8 cellular contexts compared by ENCODE assay signal in genomic region chr1:9400425-9401079, GRCh38.
DNase-seq lines count a peak whose midpoint lies in the region; ATAC-seq, FAIRE-seq and TF ChIP-seq lines count a peak whose summit lies in the region.

No MANE protein-coding gene starts in this region.

- DNase-seq in Caco-2 (no peak), NB4 (ENCODE audit: low read depth) (peak; percentile 65), GM12878 (ENCODE audit: low read depth, low spot score) (no peak), myocyte (ENCODE audit: low read depth) (peak; percentile 62), DMS79 treated with DMSO at 0.1 percent for 48 hours (lab: John Stamatoyannopoulos, UW) (no peak)
- no peak for DNase-seq in stimulated activated CD4-positive, alpha-beta T cell treated with anti-CD3 and anti-CD28 coated beads, Interleukin-12 subunit alpha, Interleukin-12 subunit beta, amount 100 ng/mL, for 4 hours
- DNase-seq in stimulated activated CD4-positive, alpha-beta T cell treated with anti-CD3 and anti-CD28 coated beads, Interleukin-1b, Interleukin-23, amount 100 ng/mL, for 48 hours, result no peak

- no peaks in the 10 kb centered on the region for H3K27me3 ChIP-seq in Caco-2 (replicated peaks; ENCODE audit: control insufficient read depth, insufficient read depth, low read length)
- no peaks in the 10 kb centered on the region; a peak in 2 of 4 replicates for H3K27me3 ChIP-seq in GM12878 (replicated peaks in 1 of 2; ENCODE audit: control insufficient read depth in 2 of 2, insufficient read depth in 2 of 2, low read length in 1 of 2)

- no peak overlapping the region; the same call in 1 of the 2 replicates for H3K4me2 ChIP-seq in GM12878 (ENCODE audit: control insufficient read depth, insufficient read depth)

- POLR2A ChIA-PET in Caco-2 (lab: Charles Lee) (no interaction called here), GM12878 (lab: Charles Lee) (no interaction called here)

- RAD21 ChIA-PET in GM12878 (lab: Charles Lee; ENCODE audit: unreplicated experiment), result interaction anchor here (1.4 kb wide), 1 partner anchor 13 kb away, joined by 4 read pairs; no protein-coding TSS in a partner anchor

- TF ChIP-seq POLR2A in NB4 (IDR thresholded peaks at IDR 0.05; ENCODE audit: extremely low read depth, insufficient read length) (no peak), GM12878 (IDR thresholded peaks at IDR 0.05; ENCODE audit: low read depth, low read length) (no peak)

- no peak overlapping the region for H3K4me3 Mint-ChIP-seq in Caco-2 (ENCODE audit: unreplicated experiment)

- peaks cover 18% of the 10 kb centered on the region for H3K4me1 ChIP-seq in Caco-2
- H3K4me1 ChIP-seq in GM12878 (ENCODE audit: control insufficient read depth, insufficient read depth, low read length), result no peaks in the 10 kb centered on the region

- 31% methylated on average over 13 of the region's 13 CpGs for whole genome bisulfite sequencing in GM12878 (ENCODE audit: insufficient coverage, insufficient replicate concordance, low lambda C conversion rate, missing lambda C conversion rate)

- TF ChIP-seq RAD21 in GM12878 (IDR thresholded peaks at IDR 0.05; ENCODE audit: insufficient read depth, low read depth, low read length), result no peak

- peak overlapping the region; percentile 15; the same call in 1 of the 2 replicates for H2AFZ ChIP-seq in GM12878 (ENCODE audit: control insufficient read depth, low read depth, low read length)

- H3K4me1 Mint-ChIP-seq in Caco-2 (ENCODE audit: low read depth, unreplicated experiment), result no peaks in the 10 kb centered on the region

- no peaks in the 10 kb centered on the region for H4K20me1 ChIP-seq in GM12878 (ENCODE audit: control insufficient read depth, insufficient read depth)

- no peaks in the 10 kb centered on the region for H3K27me3 Mint-ChIP-seq in Caco-2 (ENCODE audit: insufficient read depth, unreplicated experiment)

- H3K36me3 Mint-ChIP-seq in Caco-2 (ENCODE audit: insufficient read depth, unreplicated experiment), result no peaks in the 10 kb centered on the region

- TF ChIP-seq CTCF in Caco-2 (IDR thresholded peaks at IDR 0.05; ENCODE audit: insufficient read depth in 1 of 2, low read depth in 1 of 2, low read length in 1 of 2, severe bottlenecking in 1 of 2, unreplicated experiment in 1 of 2), result no peak
- no peak for TF ChIP-seq CTCF in NB4 (IDR thresholded peaks at IDR 0.05; ENCODE audit: low read depth, low read length)
- TF ChIP-seq CTCF in GM12878 (IDR thresholded peaks at IDR 0.05 in 2 of 3, conservative IDR thresholded peaks at IDR 0.05 in 1 of 3; ENCODE audit: control insufficient read depth in 2 of 3, extremely low read depth in 1 of 3, insufficient read depth in 1 of 3, low read depth in 3 of 3, low read length in 3 of 3), result no peak

- ATAC-seq in GM12878, result peak; percentile 69
- no peak for ATAC-seq in HG02571 (IDR thresholded peaks at IDR 0.05; ENCODE audit: unreplicated experiment)

- no peak overlapping the region for H3K9ac ChIP-seq in GM12878 (ENCODE audit: control insufficient read depth, insufficient read depth, low read length)

- H3K9me3 Mint-ChIP-seq in Caco-2 (ENCODE audit: unreplicated experiment), result peaks cover 2% of the 10 kb centered on the region

- H3K27ac ChIP-seq in GM12878 (ENCODE audit: control insufficient read depth, insufficient read depth), result no peak overlapping the region

- no peak overlapping the region for H3K4me3 ChIP-seq in Caco-2 (ENCODE audit: low read depth, low read length)
- H3K4me3 ChIP-seq in NB4 (ENCODE audit: low read depth, low read length), result no peak overlapping the region
- H3K4me3 ChIP-seq in GM12878, result no peak overlapping the region

- SMC1A ChIA-PET in GM12878 (lab: Charles Lee; ENCODE audit: uncharacterized antibody, unreplicated experiment), result interaction anchor here (1.2 to 2.1 kb wide), 3 partner anchors 9 to 55 kb away, joined by 4 to 9 read pairs (median 4); no protein-coding TSS in a partner anchor

- in situ Hi-C loops in GM12878 (cut with MboI), result no loop called here

- intact Hi-C loops in Caco-2 (cut with micrococcal nuclease; ENCODE audit: unreplicated experiment), result no loop called here
- intact Hi-C loops in GM12878 (cut with micrococcal nuclease; ENCODE audit: unreplicated experiment), result no loop called here

- BruUV-seq in Caco-2 (replicated peaks; lab: Mats Ljungman, UMichigan), result no TSS peak
- no TSS peak for BruUV-seq in GM12878 (replicated peaks; lab: Mats Ljungman, UMichigan)

- CTCF ChIA-PET in Caco-2 (lab: Charles Lee) (no interaction called here), GM12878 (lab: Yijun Ruan, JAX) (interaction anchor here (0.7 to 2.2 kb wide), 9 partner anchors 8 to 90 kb away, joined by 3 to 6 read pairs (median 3); no protein-coding TSS in a partner anchor)

- H3K9me3 ChIP-seq in Caco-2 (no peaks in the 10 kb centered on the region), GM12878 (replicated peaks; ENCODE audit: control insufficient read depth, insufficient read depth, low read length) (no peaks in the 10 kb centered on the region; the same call in 2 of the 3 replicates)

- FAIRE-seq in GM12878 (lab: Jason Lieb, UNC), result no peak

- H3K79me2 ChIP-seq in GM12878 (ENCODE audit: control insufficient read depth, insufficient read depth, low read length), result no peaks in the 10 kb centered on the region

- H3K36me3 ChIP-seq in Caco-2 (ENCODE audit: control insufficient read depth, insufficient read depth, low read length), result no peaks in the 10 kb centered on the region
- H3K36me3 ChIP-seq in GM12878 (ENCODE audit: control insufficient read depth in 2 of 2, insufficient read depth in 2 of 2, low read length in 1 of 2), result no peaks in the 10 kb centered on the region

- TF ChIP-seq EP300 in GM12878 (IDR thresholded peaks at IDR 0.05; ENCODE audit: borderline replicate concordance in 1 of 2, control insufficient read depth in 1 of 2, low read depth in 2 of 2, low read length in 2 of 2), result no peak

- H3K27ac Mint-ChIP-seq in Caco-2 (ENCODE audit: unreplicated experiment), result peak overlapping the region; percentile 32

TF ChIP-seq in GM12878, 131 proteins besides CTCF, POLR2A, EP300 and RAD21:
- TF ChIP-seq, protein P1, sequence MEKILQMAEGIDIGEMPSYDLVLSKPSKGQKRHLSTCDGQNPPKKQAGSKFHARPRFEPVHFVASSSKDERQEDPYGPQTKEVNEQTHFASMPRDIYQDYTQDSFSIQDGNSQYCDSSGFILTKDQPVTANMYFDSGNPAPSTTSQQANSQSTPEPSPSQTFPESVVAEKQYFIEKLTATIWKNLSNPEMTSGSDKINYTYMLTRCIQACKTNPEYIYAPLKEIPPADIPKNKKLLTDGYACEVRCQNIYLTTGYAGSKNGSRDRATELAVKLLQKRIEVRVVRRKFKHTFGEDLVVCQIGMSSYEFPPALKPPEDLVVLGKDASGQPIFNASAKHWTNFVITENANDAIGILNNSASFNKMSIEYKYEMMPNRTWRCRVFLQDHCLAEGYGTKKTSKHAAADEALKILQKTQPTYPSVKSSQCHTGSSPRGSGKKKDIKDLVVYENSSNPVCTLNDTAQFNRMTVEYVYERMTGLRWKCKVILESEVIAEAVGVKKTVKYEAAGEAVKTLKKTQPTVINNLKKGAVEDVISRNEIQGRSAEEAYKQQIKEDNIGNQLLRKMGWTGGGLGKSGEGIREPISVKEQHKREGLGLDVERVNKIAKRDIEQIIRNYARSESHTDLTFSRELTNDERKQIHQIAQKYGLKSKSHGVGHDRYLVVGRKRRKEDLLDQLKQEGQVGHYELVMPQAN (conservative IDR thresholded peaks at IDR 0.05), result no peak
- TF ChIP-seq IKZF1 (conservative IDR thresholded peaks at IDR 0.05) (peak; percentile 32; the same call in 1 of the 2 replicates), TCF12 (IDR thresholded peaks at IDR 0.05; ENCODE audit: low read depth, low read length) (0 out of 2 replicates have a peak, but pooled peaks have one; percentile 29)
- TF ChIP-seq, protein P2, sequence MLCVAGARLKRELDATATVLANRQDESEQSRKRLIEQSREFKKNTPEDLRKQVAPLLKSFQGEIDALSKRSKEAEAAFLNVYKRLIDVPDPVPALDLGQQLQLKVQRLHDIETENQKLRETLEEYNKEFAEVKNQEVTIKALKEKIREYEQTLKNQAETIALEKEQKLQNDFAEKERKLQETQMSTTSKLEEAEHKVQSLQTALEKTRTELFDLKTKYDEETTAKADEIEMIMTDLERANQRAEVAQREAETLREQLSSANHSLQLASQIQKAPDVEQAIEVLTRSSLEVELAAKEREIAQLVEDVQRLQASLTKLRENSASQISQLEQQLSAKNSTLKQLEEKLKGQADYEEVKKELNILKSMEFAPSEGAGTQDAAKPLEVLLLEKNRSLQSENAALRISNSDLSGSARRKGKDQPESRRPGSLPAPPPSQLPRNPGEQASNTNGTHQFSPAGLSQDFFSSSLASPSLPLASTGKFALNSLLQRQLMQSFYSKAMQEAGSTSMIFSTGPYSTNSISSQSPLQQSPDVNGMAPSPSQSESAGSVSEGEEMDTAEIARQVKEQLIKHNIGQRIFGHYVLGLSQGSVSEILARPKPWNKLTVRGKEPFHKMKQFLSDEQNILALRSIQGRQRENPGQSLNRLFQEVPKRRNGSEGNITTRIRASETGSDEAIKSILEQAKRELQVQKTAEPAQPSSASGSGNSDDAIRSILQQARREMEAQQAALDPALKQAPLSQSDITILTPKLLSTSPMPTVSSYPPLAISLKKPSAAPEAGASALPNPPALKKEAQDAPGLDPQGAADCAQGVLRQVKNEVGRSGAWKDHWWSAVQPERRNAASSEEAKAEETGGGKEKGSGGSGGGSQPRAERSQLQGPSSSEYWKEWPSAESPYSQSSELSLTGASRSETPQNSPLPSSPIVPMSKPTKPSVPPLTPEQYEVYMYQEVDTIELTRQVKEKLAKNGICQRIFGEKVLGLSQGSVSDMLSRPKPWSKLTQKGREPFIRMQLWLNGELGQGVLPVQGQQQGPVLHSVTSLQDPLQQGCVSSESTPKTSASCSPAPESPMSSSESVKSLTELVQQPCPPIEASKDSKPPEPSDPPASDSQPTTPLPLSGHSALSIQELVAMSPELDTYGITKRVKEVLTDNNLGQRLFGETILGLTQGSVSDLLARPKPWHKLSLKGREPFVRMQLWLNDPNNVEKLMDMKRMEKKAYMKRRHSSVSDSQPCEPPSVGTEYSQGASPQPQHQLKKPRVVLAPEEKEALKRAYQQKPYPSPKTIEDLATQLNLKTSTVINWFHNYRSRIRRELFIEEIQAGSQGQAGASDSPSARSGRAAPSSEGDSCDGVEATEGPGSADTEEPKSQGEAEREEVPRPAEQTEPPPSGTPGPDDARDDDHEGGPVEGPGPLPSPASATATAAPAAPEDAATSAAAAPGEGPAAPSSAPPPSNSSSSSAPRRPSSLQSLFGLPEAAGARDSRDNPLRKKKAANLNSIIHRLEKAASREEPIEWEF (IDR thresholded peaks at IDR 0.05; ENCODE audit: insufficient replicate concordance, low read depth, low read length), result no peak

Comparison
In these comparisons a context has a peak if more than half of its experiments do, and no peak if none do; other contexts are left out.
1. DNase-seq: peak in NB4 (single experiment) and myocyte (single experiment); none in Caco-2 (0 of 2), GM12878 (single experiment), stimulated activated CD4-positive, alpha-beta T cell treated with anti-CD3 and anti-CD28 coated beads, Interleukin-12 subunit alpha, Interleukin-12 subunit beta, amount 100 ng/mL, for 4 hours (single experiment), DMS79 treated with DMSO at 0.1 percent for 48 hours (single experiment) and stimulated activated CD4-positive, alpha-beta T cell treated with anti-CD3 and anti-CD28 coated beads, Interleukin-1b, Interleukin-23, amount 100 ng/mL, for 48 hours (single experiment).